ENCODE assay signal across 9 cellular contexts in genomic region chr2:236309669-236310029, GRCh38. TPM values are rescaled to one million over a fixed set of nuclear protein-coding genes. Genes with fewer than 3 reads are reported as not detected.
DNase-seq lines count a peak whose midpoint lies in the region; ATAC-seq and TF ChIP-seq lines count a peak whose summit lies in the region.
"Had no signal": no experiment of that assay in that cellular context is flagged by ENCODE, and none has a peak within 500 bp of the region (broad histone marks: within the 10 kb centered on the region; RNA-seq: fewer than 3 reads in every experiment).

No MANE protein-coding gene starts in this region.

- H3K79me2 ChIP-seq in MM.1S (ENCODE audit: low read length): no peaks in the 10 kb centered on the region

- H3K4me2 ChIP-seq in MM.1S (ENCODE audit: low read depth, low read length): no peak overlapping the region

- DNase-seq in NCI-H146 (lab: John Stamatoyannopoulos, UW) (peak; percentile 5), NCI-H146 treated with DMSO at 0.1 percent for 48 hours (lab: John Stamatoyannopoulos, UW; ENCODE audit: unreplicated experiment) (no peak), MM.1S (peak; percentile 14), dermis microvascular lymphatic vessel endothelial cell (ENCODE audit: low read depth in 2 of 2) (peak; percentile 25 to 46), pons (ENCODE audit: low spot score) (peak; percentile 30), activated gamma-delta T cell (lab: John Stamatoyannopoulos, UW) (no peak), OCI-M2 (lab: John Stamatoyannopoulos, UW; ENCODE audit: unreplicated experiment) (no peak)

- H3K9ac ChIP-seq in MM.1S (ENCODE audit: low read length): no peak overlapping the region

- H3F3A ChIP-seq in MM.1S (ENCODE audit: insufficient read depth, low read length): no peaks in the 10 kb centered on the region

- H3K4me1 ChIP-seq in MM.1S (ENCODE audit: low read length): no peaks in the 10 kb centered on the region

- no peak overlapping the region for H3K4me3 ChIP-seq in MM.1S (ENCODE audit: low read length)

- no peak overlapping the region for H3K27ac ChIP-seq in MM.1S (ENCODE audit: low read length)

- TF ChIP-seq CTCF in MM.1S (IDR thresholded peaks at IDR 0.05; ENCODE audit: low read length): peak; percentile 51

- no peak for ATAC-seq in GM21825 (IDR thresholded peaks at IDR 0.05; ENCODE audit: unreplicated experiment)

- no peaks in the 10 kb centered on the region for H3K36me3 ChIP-seq in MM.1S (replicated peaks; ENCODE audit: insufficient read depth, low read length)

- H3K9me2 ChIP-seq in MM.1S (replicated peaks; ENCODE audit: insufficient read depth, low read length): no peaks in the 10 kb centered on the region

- no peaks in the 10 kb centered on the region for H4K20me1 ChIP-seq in MM.1S (ENCODE audit: insufficient read depth, low read length)

- no peak overlapping the region for H2AFZ ChIP-seq in MM.1S (ENCODE audit: low read length)

- H3K27me3 ChIP-seq in MM.1S (replicated peaks; ENCODE audit: insufficient read depth, low read length): no peaks in the 10 kb centered on the region

- no peaks in the 10 kb centered on the region for H3K9me3 ChIP-seq in MM.1S (replicated peaks; ENCODE audit: insufficient read depth, low read length)

RNA-seq across cellular contexts. Expression of gene ASB18, which starts 45.4 kb away (rescaled TPM):
- total RNA-seq in dermis microvascular lymphatic vessel endothelial cell: not detected in 2 replicates
- total RNA-seq: B cell had no signal

Comparison
In these comparisons a context has a peak if more than half of its experiments do, and no peak if none do; other contexts are left out.
1. DNase-seq: peak in NCI-H146 (single experiment), MM.1S (single experiment), dermis microvascular lymphatic vessel endothelial cell (2 of 2) and pons (single experiment); none in NCI-H146 treated with DMSO at 0.1 percent for 48 hours (single experiment), activated gamma-delta T cell (single experiment) and OCI-M2 (single experiment).